33 cellular contexts compared by ENCODE assay signal in the genomic region with DNA sequence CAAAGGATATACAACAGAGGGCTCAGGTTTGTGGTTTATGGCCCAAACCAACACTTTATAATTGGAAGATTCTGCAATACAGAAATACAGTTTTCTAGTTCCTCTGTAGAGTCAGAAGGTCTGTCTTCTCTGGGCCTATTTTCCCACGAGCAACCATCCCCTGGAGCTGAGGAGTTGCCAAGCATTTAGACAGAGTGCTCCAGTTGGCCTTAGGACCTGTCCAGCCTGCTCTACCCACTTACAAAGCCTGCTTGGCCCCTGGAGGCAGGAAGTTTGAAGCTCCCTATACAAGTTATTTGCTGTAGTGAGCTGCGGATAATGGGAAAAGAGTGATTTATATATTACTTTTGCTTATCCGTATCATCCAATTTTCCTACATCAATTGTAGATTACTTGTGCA.
"Had no signal": no experiment of that assay in that cellular context is flagged by ENCODE, and none has a peak within 500 bp of the region (broad histone marks: within the 10 kb centered on the region; RNA-seq: fewer than 3 reads in every experiment).

No MANE protein-coding gene starts in this region.

- H3K4me3 Mint-ChIP-seq: activated CD4-positive, alpha-beta memory T cell treated with anti-CD3 and anti-CD28 coated beads for 36 hours; activated CD4-positive, alpha-beta T cell treated with anti-CD3 and anti-CD28 coated beads for 36 hours; activated CD4-positive, alpha-beta T cell treated with anti-CD3 and anti-CD28 coated beads, Interleukin-2, amount 10 ng/mL, durations not matched to agents 24 days and 14 days; activated CD8-positive, alpha-beta memory T cell treated with anti-CD3 and anti-CD28 coated beads, Interleukin-2, amount 10 ng/mL, durations not matched to agents 7 days and 5 days; activated CD8-positive, alpha-beta T cell treated with anti-CD3 and anti-CD28 coated beads, Interleukin-2, amount 10 ng/mL, durations not matched to agents 7 days and 5 days; activated naive CD4-positive, alpha-beta T cell treated with anti-CD3 and anti-CD28 coated beads for 36 hours; activated naive CD4-positive, alpha-beta T cell treated with anti-CD3 and anti-CD28 coated beads, Interleukin-2, amount 50 U/mL, for 24 hours; activated naive CD8-positive, alpha-beta T cell treated with anti-CD3 and anti-CD28 coated beads for 36 hours; activated naive CD8-positive, alpha-beta T cell treated with anti-CD3 and anti-CD28 coated beads, Interleukin-2, amount 50 U/mL, for 24 hours; activated T-helper 1 cell treated with anti-CD3 and anti-CD28 coated beads, Interleukin-12 subunit alpha, Interleukin-12 subunit beta, Interleukin-2, Interleukin-4 antibody, amounts not matched to agents 30 ng/mL and 10 ng/mL and 1 ng/mL, durations not matched to agents 14 hours and 24 hours and 36 hours; T-helper 17 cell; T-helper 2 cell treated with Interferon-gamma antibody and Interleukin-4, amounts not matched to agents 5 μg/mL and 100 μg/mL, for 36 hours had no signal

- H3K27ac Mint-ChIP-seq: activated CD4-positive, alpha-beta memory T cell treated with anti-CD3 and anti-CD28 coated beads for 36 hours; activated CD4-positive, alpha-beta T cell treated with anti-CD3 and anti-CD28 coated beads for 36 hours; activated CD4-positive, alpha-beta T cell treated with anti-CD3 and anti-CD28 coated beads, Interleukin-2, amount 10 ng/mL, durations not matched to agents 24 days and 14 days; activated CD8-positive, alpha-beta memory T cell treated with anti-CD3 and anti-CD28 coated beads, Interleukin-2, amount 10 ng/mL, durations not matched to agents 7 days and 5 days; activated CD8-positive, alpha-beta T cell treated with anti-CD3 and anti-CD28 coated beads, Interleukin-2, amount 10 ng/mL, durations not matched to agents 7 days and 5 days; activated naive CD4-positive, alpha-beta T cell treated with anti-CD3 and anti-CD28 coated beads for 36 hours; activated naive CD4-positive, alpha-beta T cell treated with anti-CD3 and anti-CD28 coated beads, Interleukin-2, amount 50 U/mL, for 24 hours; activated naive CD8-positive, alpha-beta T cell treated with anti-CD3 and anti-CD28 coated beads for 36 hours; activated naive CD8-positive, alpha-beta T cell treated with anti-CD3 and anti-CD28 coated beads, Interleukin-2, amount 50 U/mL, for 24 hours; activated T-helper 1 cell treated with anti-CD3 and anti-CD28 coated beads, Interleukin-12 subunit alpha, Interleukin-12 subunit beta, Interleukin-2, Interleukin-4 antibody, amounts not matched to agents 30 ng/mL and 10 ng/mL and 1 ng/mL, durations not matched to agents 14 hours and 24 hours and 36 hours; activated T-helper 2 cell treated with anti-CD3 and anti-CD28 coated beads, Interferon-gamma antibody, Interleukin-2, Interleukin-4, amounts not matched to agents 10 μg/mL and 5 μg/mL and 100 μg/mL, durations not matched to agents 14 hours and 24 hours and 36 hours; T-helper 17 cell; T-helper 2 cell treated with Interferon-gamma antibody and Interleukin-4, amounts not matched to agents 5 μg/mL and 100 μg/mL, for 36 hours had no signal

- H3K9me3 Mint-ChIP-seq: activated CD4-positive, alpha-beta memory T cell treated with anti-CD3 and anti-CD28 coated beads for 36 hours; activated CD4-positive, alpha-beta T cell treated with anti-CD3 and anti-CD28 coated beads, Interleukin-2, amount 10 ng/mL, durations not matched to agents 24 days and 14 days; activated naive CD4-positive, alpha-beta T cell treated with anti-CD3 and anti-CD28 coated beads for 36 hours; activated naive CD4-positive, alpha-beta T cell treated with anti-CD3 and anti-CD28 coated beads, Interleukin-2, amount 50 U/mL, for 24 hours; activated naive CD8-positive, alpha-beta T cell treated with anti-CD3 and anti-CD28 coated beads for 36 hours; activated naive CD8-positive, alpha-beta T cell treated with anti-CD3 and anti-CD28 coated beads, Interleukin-2, amount 50 U/mL, for 24 hours; activated T-helper 1 cell treated with anti-CD3 and anti-CD28 coated beads, Interleukin-12 subunit alpha, Interleukin-12 subunit beta, Interleukin-2, Interleukin-4 antibody, amounts not matched to agents 30 ng/mL and 10 ng/mL and 1 ng/mL, durations not matched to agents 14 hours and 24 hours and 36 hours; activated T-helper 2 cell treated with anti-CD3 and anti-CD28 coated beads, Interferon-gamma antibody, Interleukin-2, Interleukin-4, amounts not matched to agents 10 μg/mL and 5 μg/mL and 100 μg/mL, durations not matched to agents 14 hours and 24 hours and 36 hours; T-helper 2 cell treated with Interferon-gamma antibody and Interleukin-4, amounts not matched to agents 5 μg/mL and 100 μg/mL, for 36 hours had no signal

- H3K36me3 Mint-ChIP-seq: activated CD4-positive, alpha-beta memory T cell treated with anti-CD3 and anti-CD28 coated beads for 36 hours; activated CD8-positive, alpha-beta memory T cell treated with anti-CD3 and anti-CD28 coated beads, Interleukin-2, amount 10 ng/mL, durations not matched to agents 7 days and 5 days; activated naive CD4-positive, alpha-beta T cell treated with anti-CD3 and anti-CD28 coated beads, Interleukin-2, amount 50 U/mL, for 24 hours; activated naive CD8-positive, alpha-beta T cell treated with anti-CD3 and anti-CD28 coated beads for 36 hours had no signal

- H3K27me3 Mint-ChIP-seq: activated CD4-positive, alpha-beta memory T cell treated with anti-CD3 and anti-CD28 coated beads for 36 hours; activated CD4-positive, alpha-beta T cell treated with anti-CD3 and anti-CD28 coated beads, Interleukin-2, amount 10 ng/mL, durations not matched to agents 24 days and 14 days; activated CD8-positive, alpha-beta memory T cell treated with anti-CD3 and anti-CD28 coated beads, Interleukin-2, amount 10 ng/mL, durations not matched to agents 7 days and 5 days; activated naive CD4-positive, alpha-beta T cell treated with anti-CD3 and anti-CD28 coated beads, Interleukin-2, amount 50 U/mL, for 24 hours had no signal

- H3K4me1 Mint-ChIP-seq: activated CD4-positive, alpha-beta T cell treated with anti-CD3 and anti-CD28 coated beads for 36 hours; activated CD4-positive, alpha-beta T cell treated with anti-CD3 and anti-CD28 coated beads, Interleukin-2, amount 10 ng/mL, durations not matched to agents 24 days and 14 days; activated CD8-positive, alpha-beta memory T cell treated with anti-CD3 and anti-CD28 coated beads, Interleukin-2, amount 10 ng/mL, durations not matched to agents 7 days and 5 days; activated naive CD4-positive, alpha-beta T cell treated with anti-CD3 and anti-CD28 coated beads, Interleukin-2, amount 50 U/mL, for 24 hours; activated naive CD8-positive, alpha-beta T cell treated with anti-CD3 and anti-CD28 coated beads for 36 hours; activated naive CD8-positive, alpha-beta T cell treated with anti-CD3 and anti-CD28 coated beads, Interleukin-2, amount 50 U/mL, for 24 hours; T-helper 17 cell had no signal

- H3K9me3 ChIP-seq: adrenal gland, body of pancreas, colonic mucosa, esophagus squamous epithelium, gastroesophageal sphincter had no signal

- H3K36me3 ChIP-seq: adrenal gland, cardiac muscle cell, colonic mucosa, esophagus squamous epithelium, gastroesophageal sphincter had no signal

- DNase-seq: activated CD4-positive, alpha-beta memory T cell treated with anti-CD3 and anti-CD28 coated beads for 36 hours; activated CD4-positive, alpha-beta T cell treated with anti-CD3 and anti-CD28 coated beads for 36 hours; activated CD4-positive, alpha-beta T cell treated with anti-CD3 and anti-CD28 coated beads, Interleukin-2, amount 10 ng/mL, durations not matched to agents 24 days and 14 days; activated CD4-positive, CD25-positive, alpha-beta regulatory T cell; activated CD4-positive, CD25-positive, alpha-beta regulatory T cell treated with anti-CD3 and anti-CD28 coated beads, Interleukin-2, amount 50 U/mL, for 72 hours; activated CD8-positive, alpha-beta memory T cell treated with anti-CD3 and anti-CD28 coated beads, Interleukin-2, amount 10 ng/mL, durations not matched to agents 7 days and 5 days; activated CD8-positive, alpha-beta memory T cell treated with anti-CD3 and anti-CD28 coated beads, Interleukin-2, amount 50 U/mL, for 4 hours; activated CD8-positive, alpha-beta T cell treated with anti-CD3 and anti-CD28 coated beads, Interleukin-2, amount 10 ng/mL, durations not matched to agents 7 days and 5 days; activated effector memory CD4-positive, alpha-beta T cell treated with anti-CD3 and anti-CD28 coated beads, Interleukin-2, amount 50 U/mL, for 16 hours; activated naive CD4-positive, alpha-beta T cell treated with anti-CD3 and anti-CD28 coated beads for 36 hours; activated naive CD8-positive, alpha-beta T cell treated with anti-CD3 and anti-CD28 coated beads for 36 hours; activated naive CD8-positive, alpha-beta T cell treated with anti-CD3 and anti-CD28 coated beads, Interleukin-2, amount 50 U/mL, for 24 hours; activated T-cell treated with anti-CD3 and anti-CD28 coated beads, Interleukin-2, amount 50 U/mL, for 1 hour; activated T-cell treated with anti-CD3 and anti-CD28 coated beads, Interleukin-2, amount 50 U/mL, for 48 hours; adrenal gland; aorta; body of pancreas; central memory CD4-positive, alpha-beta T cell; cerebellar nuclear complex; colonic mucosa; effector CD8-positive, alpha-beta T cell; esophagus squamous epithelium; foreskin melanocyte; T-helper 1 cell; T-helper 17 cell; T1000 had no signal

- H3K4me3 ChIP-seq: adrenal gland, body of pancreas, cardiac muscle cell, colonic mucosa, esophagus squamous epithelium, gastroesophageal sphincter had no signal

- H3K27ac ChIP-seq: adrenal gland, body of pancreas, cardiac muscle cell, colonic mucosa, epithelial cell of prostate, esophagus squamous epithelium, gastroesophageal sphincter had no signal

- H3K4me1 ChIP-seq: adrenal gland, colonic mucosa, gastroesophageal sphincter had no signal

- ATAC-seq: activated CD4-positive, alpha-beta T cell treated with anti-CD3 and anti-CD28 coated beads for 36 hours; activated CD8-positive, alpha-beta memory T cell treated with anti-CD3 and anti-CD28 coated beads, Interleukin-2, amount 10 ng/mL, durations not matched to agents 7 days and 5 days; activated CD8-positive, alpha-beta T cell treated with anti-CD3 and anti-CD28 coated beads, Interleukin-2, amount 10 ng/mL, durations not matched to agents 7 days and 5 days; activated naive CD8-positive, alpha-beta T cell treated with anti-CD3 and anti-CD28 coated beads, Interleukin-2, amount 50 U/mL, for 24 hours; body of pancreas; gastroesophageal sphincter; T-helper 17 cell had no signal

- H3K27me3 ChIP-seq: body of pancreas, cardiac muscle cell, colonic mucosa, esophagus squamous epithelium, gastroesophageal sphincter had no signal
